ENCODE assay signal across 19 cellular contexts in the genomic region with DNA sequence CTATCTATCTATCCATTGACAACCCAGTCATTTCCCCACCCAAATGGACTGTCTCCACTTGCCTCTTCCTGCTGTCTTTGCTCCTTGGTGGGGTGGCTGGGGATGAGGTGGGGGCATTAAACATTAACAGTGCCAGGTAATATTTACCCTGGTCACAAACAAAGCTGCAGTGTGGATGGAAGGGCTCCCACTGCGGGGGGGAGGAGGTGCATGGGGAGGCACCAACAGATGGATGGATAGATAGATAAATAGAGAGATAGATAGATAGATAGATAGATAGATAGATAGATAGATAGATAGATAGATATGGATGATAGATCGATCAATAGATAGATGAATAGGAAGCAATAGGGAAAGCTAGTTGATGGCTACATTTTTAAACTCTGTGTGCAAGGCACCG. TPM values are rescaled to one million over a fixed set of nuclear protein-coding genes. Genes with fewer than 3 reads are reported as not detected.
DNase-seq lines count a peak whose midpoint lies in the region; ATAC-seq and TF ChIP-seq lines count a peak whose summit lies in the region.
"Had no signal": no experiment of that assay in that cellular context is flagged by ENCODE, and none has a peak within 500 bp of the region (broad histone marks: within the 10 kb centered on the region; RNA-seq: fewer than 3 reads in every experiment).

No MANE protein-coding gene starts in this region.

- intact Hi-C loops in body of pancreas (cut with DNase I) = no loop called here

- peak; percentile 31 for ATAC-seq in body of pancreas
- ATAC-seq in naive thymus-derived CD8-positive, alpha-beta T cell = no peak
- ATAC-seq: Panc1, sciatic nerve had no signal

- no peaks in the 10 kb centered on the region for H3F3A ChIP-seq in smooth muscle cell (ENCODE audit: low read depth)

- no peaks in the 10 kb centered on the region for H3K27me3 ChIP-seq in BLaER1
- H3K27me3 ChIP-seq in body of pancreas = no peaks in the 10 kb centered on the region
- H3K27me3 ChIP-seq in smooth muscle cell (ENCODE audit: low read depth) = no peaks in the 10 kb centered on the region
- H3K27me3 ChIP-seq: breast epithelium, upper lobe of left lung had no signal

- H3K9me3 Mint-ChIP-seq in naive thymus-derived CD8-positive, alpha-beta T cell = no peaks in the 10 kb centered on the region
- no peaks in the 10 kb centered on the region for H3K9me3 Mint-ChIP-seq in immature natural killer cell
- H3K9me3 Mint-ChIP-seq: stimulated activated naive CD8-positive, alpha-beta T cell treated with anti-CD3 and anti-CD28 coated beads, Interleukin-15, Interleukin-2, amounts not matched to agents 100 ng/mL and 50 ng/mL, for 24 hours had no signal

- no peaks in the 10 kb centered on the region for H3K79me2 ChIP-seq in smooth muscle cell (ENCODE audit: low read depth)

- TF ChIP-seq POLR2A in body of pancreas (IDR thresholded peaks at IDR 0.05) = no peak

- peaks cover 38 to 94% (median 90%) of the 10 kb centered on the region in 4 donors for H3K4me1 Mint-ChIP-seq in naive thymus-derived CD8-positive, alpha-beta T cell
- H3K4me1 Mint-ChIP-seq in immature natural killer cell = peaks cover 26 to 29% of the 10 kb centered on the region in 2 donors

- peak overlapping the region; percentile 86; the same call in 1 of the 2 replicates for H3K27ac ChIP-seq in BLaER1
- peak overlapping the region; percentile 52 to 88 (median 87) for H3K27ac ChIP-seq in body of pancreas
- H3K27ac ChIP-seq in smooth muscle cell (ENCODE audit: low read depth) = no peak overlapping the region
- H3K27ac ChIP-seq: breast epithelium, upper lobe of left lung had no signal

- DNase-seq in COLO668 (lab: John Stamatoyannopoulos, UW; ENCODE audit: unreplicated experiment) = peak; percentile 14
- DNase-seq in body of pancreas = peak; percentile 22 to 48 (median 32)
- peak in 1 of 10 donors; percentile 26 for DNase-seq in naive thymus-derived CD8-positive, alpha-beta T cell
- no peak for DNase-seq in smooth muscle cell (lab: John Stamatoyannopoulos, UW; ENCODE audit: unreplicated experiment)
- no peak for DNase-seq in immature natural killer cell
- no peak for DNase-seq in ureter (ENCODE audit: low spot score)
- DNase-seq: activated CD4-positive, alpha-beta T cell treated with anti-CD3 and anti-CD28 coated beads for 4 hours; activated T-cell treated with anti-CD3 and anti-CD28 coated beads, Interleukin-2, amount 50 U/mL, for 1 hour; DMS153; left ventricle myocardium inferior; NCI-H1417 treated with DMSO at 0.1 percent for 48 hours had no signal

- H3K36me3 Mint-ChIP-seq in naive thymus-derived CD8-positive, alpha-beta T cell = no peaks in the 10 kb centered on the region
- no peaks in the 10 kb centered on the region for H3K36me3 Mint-ChIP-seq in immature natural killer cell

- H3K4me3 ChIP-seq in BLaER1 (no peak overlapping the region), body of pancreas (no peak overlapping the region), smooth muscle cell (no peak overlapping the region)
- H3K4me3 ChIP-seq: breast epithelium, esophagus muscularis mucosa, left ventricle myocardium inferior, upper lobe of left lung had no signal

- POLR2A ChIA-PET in naive thymus-derived CD8-positive, alpha-beta T cell (lab: Charles Lee) = interaction anchor here (1.8 to 7.0 kb wide), 3 partner anchors 119 to 159 kb away, joined by 4 to 54 read pairs (median 5); partner anchors contain the start of gene IL10RA

- H3K27me3 Mint-ChIP-seq in naive thymus-derived CD8-positive, alpha-beta T cell = no peaks in the 10 kb centered on the region
- peaks cover 3 to 5% (median 4%) of the 10 kb centered on the region in 3 donors for H3K27me3 Mint-ChIP-seq in immature natural killer cell (ENCODE audit: low read depth in 3 of 3)
- H3K27me3 Mint-ChIP-seq: stimulated activated naive CD8-positive, alpha-beta T cell treated with anti-CD3 and anti-CD28 coated beads, Interleukin-15, Interleukin-2, amounts not matched to agents 100 ng/mL and 50 ng/mL, for 24 hours had no signal

- no peak overlapping the region for H2AFZ ChIP-seq in smooth muscle cell (ENCODE audit: low read depth)

- H3K4me1 ChIP-seq in BLaER1 (peaks cover 100% of the 10 kb centered on the region), body of pancreas (peaks cover 67% of the 10 kb centered on the region), smooth muscle cell (ENCODE audit: low read depth) (peaks cover 3% of the 10 kb centered on the region)
- H3K4me1 ChIP-seq: breast epithelium had no signal

- peak overlapping the region; percentile 92 for H3K4me2 ChIP-seq in BLaER1
- H3K4me2 ChIP-seq in smooth muscle cell = no peak overlapping the region

- H3K4me3 Mint-ChIP-seq in naive thymus-derived CD8-positive, alpha-beta T cell = peak overlapping the region in 5 of 10 donors; percentile 6 to 76 (median 40)
- H3K4me3 Mint-ChIP-seq in immature natural killer cell = no peak overlapping the region

- H3K27ac Mint-ChIP-seq in naive thymus-derived CD8-positive, alpha-beta T cell = peak overlapping the region in 6 of 10 donors; percentile 9 to 84 (median 40)
- no peak overlapping the region for H3K27ac Mint-ChIP-seq in immature natural killer cell

- no peaks in the 10 kb centered on the region for H3K9me3 ChIP-seq in BLaER1
- H3K9me3 ChIP-seq in body of pancreas = no peaks in the 10 kb centered on the region
- H3K9me3 ChIP-seq in smooth muscle cell (replicated peaks; ENCODE audit: low read depth) = no peaks in the 10 kb centered on the region
- H3K9me3 ChIP-seq: breast epithelium, esophagus muscularis mucosa, left ventricle myocardium inferior, upper lobe of left lung had no signal

- no peaks in the 10 kb centered on the region for H4K20me1 ChIP-seq in BLaER1
- H4K20me1 ChIP-seq in smooth muscle cell (ENCODE audit: low read depth) = no peaks in the 10 kb centered on the region

- WGBS in body of pancreas, 2 donors = 16 to 30% methylated on average over 3 of the region's 3 CpGs
- WGBS in smooth muscle cell (ENCODE audit: low lambda C conversion rate) = 82% methylated on average over 3 of the region's 3 CpGs

- TF ChIP-seq CTCF in body of pancreas (IDR thresholded peaks at IDR 0.05) = no peak
- no peak for TF ChIP-seq CTCF in smooth muscle cell (IDR thresholded peaks at IDR 0.05; ENCODE audit: borderline replicate concordance, insufficient read depth, poor library complexity, severe bottlenecking)

- H3K9ac ChIP-seq in BLaER1 (no peak overlapping the region), smooth muscle cell (ENCODE audit: low read depth) (no peak overlapping the region)

- H3K36me3 ChIP-seq in BLaER1 (no peaks in the 10 kb centered on the region), body of pancreas (replicated peaks in 1 of 2; ENCODE audit: insufficient read depth in 1 of 2, low read depth in 2 of 2) (no peaks in the 10 kb centered on the region), smooth muscle cell (ENCODE audit: low read depth) (no peaks in the 10 kb centered on the region)
- H3K36me3 ChIP-seq: breast epithelium, esophagus muscularis mucosa, left ventricle myocardium inferior, upper lobe of left lung had no signal

RNA-seq across cellular contexts. Expression of gene FXYD2, which starts 2.3 kb away (rescaled TPM):
- 100 to 1,000 TPM; 290 to 396 TPM for total RNA-seq in body of pancreas
- total RNA-seq in naive thymus-derived CD8-positive, alpha-beta T cell = 10 to 100 TPM; 12.9 to 14.4 TPM
- 10 to 100 TPM; 11.9 to 61.6 (median 16.9) TPM for polyA plus RNA-seq in naive thymus-derived CD8-positive, alpha-beta T cell
- total RNA-seq in smooth muscle cell = 0.40 TPM in 1 of 2 replicates, not detected in the other
- 1.00 and 2.3 TPM in 2 replicates for polyA plus RNA-seq in smooth muscle cell
- polyA plus RNA-seq in immature natural killer cell = 10 to 100 TPM in 1 of 3 donors, 1 to 10 TPM in 2; 1.3 to 12.0 (median 3.4) TPM
- total RNA-seq in ureter = 1.6 TPM

RNA-seq across cellular contexts. Expression of gene DSCAML1, which starts 29.8 kb away (rescaled TPM):
- 1 to 10 TPM in 1 of 2 donors, under 1 TPM in 1; 0.33 to 1.6 TPM for total RNA-seq in body of pancreas
- total RNA-seq in naive thymus-derived CD8-positive, alpha-beta T cell = 1 to 10 TPM; 1.3 to 2.1 TPM
- under 1 TPM; 0.12 to 0.15 (median 0.13) TPM for polyA plus RNA-seq in naive thymus-derived CD8-positive, alpha-beta T cell
- 0.04 and 0.22 TPM in 2 replicates for total RNA-seq in smooth muscle cell
- 0.37 TPM in 1 of 2 replicates, not detected in the other for polyA plus RNA-seq in smooth muscle cell
- not detected for polyA plus RNA-seq in immature natural killer cell
- total RNA-seq in ureter = 0.81 TPM
- total RNA-seq: dermis microvascular lymphatic vessel endothelial cell had no signal

RNA-seq across cellular contexts. Expression of gene FXYD6, which starts 49.6 kb away (rescaled TPM):
- total RNA-seq in body of pancreas (10 to 100 TPM; 16.8 to 23.9 TPM), smooth muscle cell (24.6 and 27.7 TPM in 2 replicates), ureter (41.8 TPM)
- total RNA-seq in naive thymus-derived CD8-positive, alpha-beta T cell = not detected
- polyA plus RNA-seq in naive thymus-derived CD8-positive, alpha-beta T cell = not detected
- polyA plus RNA-seq in smooth muscle cell (50.1 and 84.5 TPM in 2 replicates), immature natural killer cell (not detected)

Comparison
In these comparisons a context has a peak if more than half of its experiments do, and no peak if none do; other contexts are left out.
1. DNase-seq: peak in COLO668 (single experiment) and body of pancreas (4 of 4); none in smooth muscle cell (single experiment), immature natural killer cell (0 of 3) and ureter (single experiment).
2. H3K27ac Mint-ChIP-seq: peak in naive thymus-derived CD8-positive, alpha-beta T cell (6 of 10); none in immature natural killer cell (0 of 6).
3. RNA of gene FXYD2, which starts 2.3 kb away (total RNA-seq): 290 to 396 TPM in body of pancreas; 12.9 to 14.4 TPM in naive thymus-derived CD8-positive, alpha-beta T cell, 1.6 TPM in ureter (single experiment) and 0.40 TPM in smooth muscle cell; every median in the first group is over 10 times any median in the second.
4. RNA of gene FXYD6, which starts 49.6 kb away (total RNA-seq): 41.8 TPM in ureter (single experiment), 24.6 to 27.7 TPM in smooth muscle cell and 16.8 to 23.9 TPM in body of pancreas; not detected in naive thymus-derived CD8-positive, alpha-beta T cell; every median in the first group is over 10 times any median in the second.